ENCODE assay signal across 9 cellular contexts in genomic region chr19:750640-751423, GRCh38. TPM values are rescaled to one million over a fixed set of nuclear protein-coding genes. Genes with fewer than 3 reads are reported as not detected.
DNase-seq lines count a peak whose midpoint lies in the region; ATAC-seq lines count a peak whose summit lies in the region.
"Had no signal": no experiment of that assay in that cellular context is flagged by ENCODE, and none has a peak within 500 bp of the region (broad histone marks: within the 10 kb centered on the region; RNA-seq: fewer than 3 reads in every experiment).

MISP (plus strand) TSS chr19:751112; CDS start chr19:756947, 5,835 bp downstream.

- DNase-seq in SIG-M5 treated with dmso at 0.1 percent for 504 hours (lab: John Stamatoyannopoulos, UW; ENCODE audit: unreplicated experiment) (peak; percentile 45), SIG-M5 (lab: John Stamatoyannopoulos, UW) (no peak), RPMI8226 (peak; percentile 87), left kidney (ENCODE audit: low read depth, low spot score) (peak; percentile 58), ureter (ENCODE audit: low spot score) (peak; percentile 65), NK-92 (lab: John Stamatoyannopoulos, UW; ENCODE audit: unreplicated experiment) (no peak)
- DNase-seq: NCI-H524 treated with DMSO at 0.1 percent for 48 hours had no signal

- ATAC-seq in GM21390 (IDR thresholded peaks at IDR 0.05; ENCODE audit: unreplicated experiment) (no peak), GM21737 (IDR thresholded peaks at IDR 0.05; ENCODE audit: unreplicated experiment) (no peak)

RNA-seq across cellular contexts. Expression of gene MISP, which starts in this region (rescaled TPM):
- 2.4 TPM for total RNA-seq in ureter

Comparison
In these comparisons a context has a peak if more than half of its experiments do, and no peak if none do; other contexts are left out.
1. DNase-seq: peak in SIG-M5 treated with dmso at 0.1 percent for 504 hours (single experiment), RPMI8226 (single experiment), left kidney (single experiment) and ureter (single experiment); none in SIG-M5 (single experiment) and NK-92 (single experiment).